Comparison of ENCODE assay signal across 12 cellular contexts in the genomic region with DNA sequence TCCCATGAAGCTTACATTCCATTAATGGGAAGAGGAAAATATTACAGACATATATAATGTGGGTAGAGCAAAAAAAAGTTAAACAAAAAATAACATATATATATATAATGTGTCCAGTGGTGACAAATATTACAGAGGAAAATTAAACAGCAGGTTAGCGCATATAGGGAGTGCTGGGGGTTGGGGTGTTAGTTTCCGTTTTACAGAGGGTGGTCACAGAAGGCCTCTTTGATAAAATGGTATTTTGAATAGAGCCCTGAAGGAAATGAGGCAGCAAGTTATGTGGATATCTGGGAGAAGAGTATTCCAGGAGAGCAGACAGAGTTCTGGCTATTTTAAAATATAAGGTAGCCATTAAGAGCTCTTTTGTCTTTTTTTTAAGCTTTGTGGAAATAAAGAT.
DNase-seq lines count a peak whose midpoint lies in the region; ATAC-seq and TF ChIP-seq lines count a peak whose summit lies in the region.
"Had no signal": no experiment of that assay in that cellular context is flagged by ENCODE, and none has a peak within 500 bp of the region (broad histone marks: within the 10 kb centered on the region; RNA-seq: fewer than 3 reads in every experiment).

No MANE protein-coding gene starts in this region.

- H3K9me3 ChIP-seq in heart right ventricle (no peaks in the 10 kb centered on the region), transverse colon (no peaks in the 10 kb centered on the region), suprapubic skin (no peaks in the 10 kb centered on the region)

- H3K27ac Mint-ChIP-seq in chondrocyte (ENCODE audit: unreplicated experiment) (peak overlapping the region; percentile 92), mesothelial cell of epicardium (peak overlapping the region; percentile 94)
- H3K27ac Mint-ChIP-seq: activated T-helper 2 cell treated with anti-CD3 and anti-CD28 coated beads, Interferon-gamma antibody, Interleukin-2, Interleukin-4, amounts not matched to agents 10 μg/mL and 5 μg/mL and 100 μg/mL, durations not matched to agents 14 hours and 24 hours and 36 hours had no signal

- peaks cover 0 to 29% (median 21%) of the 10 kb centered on the region in 9 donors for H3K4me1 ChIP-seq in heart right ventricle
- peaks cover 0 to 10% (median 6%) of the 10 kb centered on the region in 4 donors for H3K4me1 ChIP-seq in transverse colon
- no peaks in the 10 kb centered on the region for H3K4me1 ChIP-seq in suprapubic skin

- peaks cover 0 to 65% (median 12%) of the 10 kb centered on the region in 9 donors for H3K36me3 ChIP-seq in heart right ventricle
- H3K36me3 ChIP-seq in transverse colon, result peaks cover 0 to 15% (median 0%) of the 10 kb centered on the region in 4 donors
- peaks cover 46% of the 10 kb centered on the region for H3K36me3 ChIP-seq in suprapubic skin

- DNase-seq in heart right ventricle, result no peak
- DNase-seq in cardiac septum (ENCODE audit: low spot score), result no peak
- DNase-seq in chondrocyte (ENCODE audit: low spot score), result no peak
- DNase-seq in mesothelial cell of epicardium (ENCODE audit: low spot score in 2 of 2, unreplicated experiment in 2 of 2), result no peak
- no peak for DNase-seq in transverse colon
- no peak for DNase-seq in GM20000 (ENCODE audit: low spot score)
- DNase-seq in suprapubic skin (ENCODE audit: low spot score in 2 of 2), result no peak
- DNase-seq in NCI-H69 (lab: John Stamatoyannopoulos, UW), result no peak
- DNase-seq: activated CD4-positive, alpha-beta T cell treated with anti-CD3 and anti-CD28 coated beads for 1 hour; NCI-H1694 treated with DMSO at 0.1 percent for 48 hours had no signal

- H3K4me1 Mint-ChIP-seq in chondrocyte (ENCODE audit: low read depth), result peaks cover 64% of the 10 kb centered on the region
- peaks cover 29% of the 10 kb centered on the region for H3K4me1 Mint-ChIP-seq in mesothelial cell of epicardium

- no peaks in the 10 kb centered on the region for H3K9me3 Mint-ChIP-seq in chondrocyte (ENCODE audit: low read depth)
- H3K9me3 Mint-ChIP-seq in mesothelial cell of epicardium, result no peaks in the 10 kb centered on the region
- H3K9me3 Mint-ChIP-seq: activated T-helper 2 cell treated with anti-CD3 and anti-CD28 coated beads, Interferon-gamma antibody, Interleukin-2, Interleukin-4, amounts not matched to agents 10 μg/mL and 5 μg/mL and 100 μg/mL, durations not matched to agents 14 hours and 24 hours and 36 hours had no signal

- in situ Hi-C loops in transverse colon (cut with MboI; ENCODE audit: low pct_ligation_motif_present in 1 of 4, low pct_unique_long_range_greater_than_20kb in 1 of 4, low sequenced_read_pairs in 3 of 4), result loop anchor here in 2 of 4 donors (25.0 kb wide), 1 partner anchor 167 kb away; no protein-coding TSS in a partner anchor

- H3K4me3 ChIP-seq in heart right ventricle (no peak overlapping the region), transverse colon (no peak overlapping the region), suprapubic skin (no peak overlapping the region)
- H3K4me3 ChIP-seq: K562 had no signal

- no peak for TF ChIP-seq EP300 in transverse colon (IDR thresholded peaks at IDR 0.05; ENCODE audit: low read depth)
- no peak for TF ChIP-seq EP300 in suprapubic skin (IDR thresholded peaks at IDR 0.05)

- 93 to 97% methylated on average over 2 of the region's 2 CpGs for WGBS in heart right ventricle, 2 donors
- WGBS in transverse colon (ENCODE audit: low coverage in 1 of 2), 2 donors, result 86 to 93% methylated on average over 2 of the region's 2 CpGs
- WGBS in suprapubic skin, result 94% methylated on average over 2 of the region's 2 CpGs

- peaks cover 16% of the 10 kb centered on the region for H3K36me3 Mint-ChIP-seq in chondrocyte (ENCODE audit: low read depth)
- H3K36me3 Mint-ChIP-seq in mesothelial cell of epicardium, result peaks cover 32% of the 10 kb centered on the region

- TF ChIP-seq POLR2A in transverse colon (IDR thresholded peaks at IDR 0.05) (no peak), suprapubic skin (IDR thresholded peaks at IDR 0.05) (no peak)

- H3K4me3 Mint-ChIP-seq in chondrocyte (ENCODE audit: unreplicated experiment) (peak overlapping the region; percentile 19), mesothelial cell of epicardium (no peak overlapping the region)

- peak overlapping the region in 7 of 10 donors; percentile 26 to 75 (median 53) for H3K27ac ChIP-seq in heart right ventricle
- H3K27ac ChIP-seq in transverse colon, result peak overlapping the region; percentile 59 to 80 (median 72)
- no peak overlapping the region for H3K27ac ChIP-seq in suprapubic skin

- H3K27me3 Mint-ChIP-seq in chondrocyte (ENCODE audit: low read depth), result no peaks in the 10 kb centered on the region
- H3K27me3 Mint-ChIP-seq in mesothelial cell of epicardium (ENCODE audit: low read depth), result no peaks in the 10 kb centered on the region

- peak in 2 of 8 donors; percentile 8 to 12 for ATAC-seq in heart right ventricle
- ATAC-seq: K562 had no signal

- intact Hi-C loops in heart right ventricle (cut with DNase I), result loop anchor here in 2 of 10 donors (10.0 kb wide), 2 partner anchors 95 to 165 kb away; no protein-coding TSS in a partner anchor
- intact Hi-C loops in cardiac septum (cut with DNase I), result no loop called here
- intact Hi-C loops in transverse colon (cut with DNase I; ENCODE audit: low total_unique reads), result no loop called here

- H3K27me3 ChIP-seq in heart right ventricle, result no peaks in the 10 kb centered on the region
- no peaks in the 10 kb centered on the region for H3K27me3 ChIP-seq in transverse colon
- no peaks in the 10 kb centered on the region for H3K27me3 ChIP-seq in suprapubic skin

- no peak for TF ChIP-seq CTCF in heart right ventricle (IDR thresholded peaks at IDR 0.05)
- no peak for TF ChIP-seq CTCF in chondrocyte (IDR thresholded peaks at IDR 0.05)
- TF ChIP-seq CTCF in mesothelial cell of epicardium (IDR thresholded peaks at IDR 0.05; ENCODE audit: unreplicated experiment), result no peak
- no peak for TF ChIP-seq CTCF in transverse colon (IDR thresholded peaks at IDR 0.05)
- no peak for TF ChIP-seq CTCF in GM20000 (IDR thresholded peaks at IDR 0.05; ENCODE audit: extremely low read depth, missing control alignments)
- no peak for TF ChIP-seq CTCF in suprapubic skin (IDR thresholded peaks at IDR 0.05)
